Comparison of ENCODE assay signal across 13 cellular contexts in the genomic region with DNA sequence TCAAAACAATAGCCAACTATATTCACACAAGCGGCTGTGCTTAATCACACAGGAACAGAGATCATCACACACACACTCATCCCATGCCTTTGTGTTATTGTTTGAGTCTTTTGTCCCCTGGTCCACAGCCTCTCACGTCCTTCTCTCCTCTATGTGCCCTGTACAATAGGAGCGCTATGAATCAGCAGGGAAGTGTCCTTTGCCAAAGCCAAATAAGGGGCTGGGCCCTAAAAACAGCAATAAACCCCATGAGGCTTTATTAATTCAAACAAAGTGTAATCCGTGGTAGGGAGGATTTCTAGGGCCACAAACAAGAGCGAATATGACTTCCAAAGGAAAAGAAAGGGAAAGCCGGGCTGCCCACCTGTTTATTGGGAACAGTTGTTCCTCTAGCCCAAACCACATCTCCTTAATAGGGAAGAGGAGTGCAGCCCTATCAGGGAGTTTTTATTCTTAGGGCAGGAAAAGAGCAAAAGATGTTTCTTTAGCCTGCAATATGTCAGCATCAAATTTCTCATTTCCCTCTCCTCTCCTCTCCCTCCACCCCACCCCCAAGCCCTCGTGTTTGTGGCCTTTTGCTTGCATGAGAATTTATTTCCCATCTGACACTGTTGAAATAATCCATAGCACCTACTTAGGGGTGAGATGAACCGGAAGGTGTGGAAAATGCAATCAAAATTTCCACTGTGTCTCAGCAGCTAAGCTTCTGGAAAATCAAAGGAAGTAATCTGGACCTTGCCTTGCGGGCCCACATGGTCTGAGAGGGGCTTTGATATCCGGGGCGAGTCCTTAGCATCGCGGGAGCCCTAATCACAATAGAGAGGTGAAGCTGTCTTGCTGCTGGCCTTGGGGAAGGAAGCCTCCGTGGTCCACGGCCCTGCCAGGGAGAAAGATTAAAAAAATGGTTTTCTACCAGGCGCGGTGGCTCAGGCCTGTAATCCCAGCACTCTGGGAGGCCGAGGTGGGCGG. TPM values are rescaled to one million over a fixed set of nuclear protein-coding genes. Genes with fewer than 3 reads are reported as not detected.
DNase-seq lines count a peak whose midpoint lies in the region; ATAC-seq lines count a peak whose summit lies in the region.
"Had no signal": no experiment of that assay in that cellular context is flagged by ENCODE, and none has a peak within 500 bp of the region (broad histone marks: within the 10 kb centered on the region; RNA-seq: fewer than 3 reads in every experiment).

No MANE protein-coding gene starts in this region.

- H2BK120ac ChIP-seq in neuronal stem cell (ENCODE audit: low read depth, low read length) = no peak overlapping the region

- no peak overlapping the region for H4K91ac ChIP-seq in neuronal stem cell (ENCODE audit: low read depth, low read length, poor library complexity)

- H3K27ac ChIP-seq in esophagus (ENCODE audit: low read depth in 2 of 2, low read length in 1 of 2) (peak overlapping the region; percentile 17 to 75), neuronal stem cell (replicated peaks; ENCODE audit: low read length) (no peak overlapping the region)
- no peak overlapping the region for H3K27ac ChIP-seq in effector memory CD4-positive, alpha-beta T cell (ENCODE audit: insufficient read depth, low read length, poor library complexity, severe bottlenecking)

- H3K9me3 ChIP-seq in esophagus (ENCODE audit: control insufficient read depth in 2 of 2, insufficient read depth in 1 of 2, low read depth in 1 of 2, low read length in 1 of 2) (no peaks in the 10 kb centered on the region), neuronal stem cell (replicated peaks in 1 of 2; ENCODE audit: control insufficient read depth in 2 of 2, insufficient read depth in 1 of 2, low read depth in 1 of 2, low read length in 2 of 2) (no peaks in the 10 kb centered on the region)
- no peaks in the 10 kb centered on the region for H3K9me3 ChIP-seq in effector memory CD4-positive, alpha-beta T cell (ENCODE audit: control insufficient read depth, low read length)

- H3K27me3 ChIP-seq in esophagus (ENCODE audit: control insufficient read depth in 1 of 2, insufficient read depth in 2 of 2, low read length in 2 of 2) (no peaks in the 10 kb centered on the region), neuronal stem cell (ENCODE audit: control insufficient read depth in 3 of 3, insufficient read depth in 3 of 3, low read depth in 1 of 3, low read length in 3 of 3) (peaks cover 0 to 18% (median 0%) of the 10 kb centered on the region in 3 experiments)
- H3K27me3 ChIP-seq in effector memory CD4-positive, alpha-beta T cell (replicated peaks; ENCODE audit: control insufficient read depth, insufficient read depth, low read length, poor library complexity, severe bottlenecking) = no peaks in the 10 kb centered on the region

- H2BK15ac ChIP-seq in neuronal stem cell (ENCODE audit: low read length) = no peak overlapping the region

- no peak overlapping the region for H3K23ac ChIP-seq in neuronal stem cell (ENCODE audit: low read depth, low read length, poor library complexity)

- WGBS in esophagus, 2 donors = 69 to 74% methylated on average over 19 of the region's 19 CpGs
- no CpG with 5 or more reads among the region's 19 CpGs for WGBS in neuronal stem cell (ENCODE audit: extremely low coverage in 2 of 2, insufficient read length in 2 of 2, insufficient replicate concordance in 1 of 2), 2 donors

- no peak overlapping the region for H3K9ac ChIP-seq in neuronal stem cell (ENCODE audit: low read depth, low read length, poor library complexity)

- H2BK12ac ChIP-seq in neuronal stem cell (ENCODE audit: low read length) = no peak overlapping the region

- H3K79me1 ChIP-seq in neuronal stem cell (ENCODE audit: low read depth, low read length) = no peaks in the 10 kb centered on the region

- H3K36me3 ChIP-seq in esophagus (ENCODE audit: control insufficient read depth in 2 of 2, insufficient read depth in 2 of 2, low read length in 1 of 2) (no peaks in the 10 kb centered on the region), neuronal stem cell (replicated peaks in 1 of 2; ENCODE audit: control insufficient read depth in 2 of 2, insufficient read depth in 2 of 2, low read length in 2 of 2) (no peaks in the 10 kb centered on the region)
- no peaks in the 10 kb centered on the region for H3K36me3 ChIP-seq in effector memory CD4-positive, alpha-beta T cell (ENCODE audit: control insufficient read depth, insufficient read depth, low read length)

- H2AK5ac ChIP-seq in neuronal stem cell (ENCODE audit: low read depth, low read length) = no peak overlapping the region

- H4K8ac ChIP-seq in neuronal stem cell (ENCODE audit: low read depth, low read length) = no peak overlapping the region

- H2AFZ ChIP-seq in neuronal stem cell (ENCODE audit: low read length) = peak overlapping the region; percentile 4

- H3K4ac ChIP-seq in neuronal stem cell (ENCODE audit: low read length) = no peak overlapping the region

- no peak overlapping the region for H2BK5ac ChIP-seq in neuronal stem cell (ENCODE audit: low read length)

- H3K4me3 ChIP-seq in esophagus (ENCODE audit: low read depth in 1 of 2, low read length in 2 of 2) (no peak overlapping the region), neuronal stem cell (ENCODE audit: low read length in 2 of 2) (no peak overlapping the region)
- no peak overlapping the region for H3K4me3 ChIP-seq in effector memory CD4-positive, alpha-beta T cell (ENCODE audit: insufficient read depth, low read depth, low read length, poor library complexity, severe bottlenecking)

- no peak for ATAC-seq in HG02571 (IDR thresholded peaks at IDR 0.05; ENCODE audit: unreplicated experiment)
- ATAC-seq: effector memory CD8-positive, alpha-beta T cell; stimulated activated naive CD8-positive, alpha-beta T cell treated with anti-CD3 and anti-CD28 coated beads, Interleukin-15, amount 100 ng/mL, for 72 hours had no signal

- DNase-seq in Daoy (ENCODE audit: low read depth) (peak; percentile 43), NCI-H69 (lab: John Stamatoyannopoulos, UW) (peak; percentile 85), neuronal stem cell (ENCODE audit: low spot score) (peak; percentile 11), T-helper 1 cell (no peak), DMS 273 (lab: John Stamatoyannopoulos, UW; ENCODE audit: unreplicated experiment) (no peak)
- no peak for DNase-seq in effector memory CD4-positive, alpha-beta T cell
- DNase-seq: activated CD4-positive, alpha-beta T cell treated with anti-CD3 and anti-CD28 coated beads for 48 hours; activated naive CD4-positive, alpha-beta T cell treated with anti-CD3 and anti-CD28 coated beads, Interleukin-2, amount 10 ng/mL, durations not matched to agents 7 days and 5 days; effector memory CD8-positive, alpha-beta T cell; NCI-H526; stimulated activated naive CD8-positive, alpha-beta T cell treated with anti-CD3 and anti-CD28 coated beads, Interleukin-15, amount 100 ng/mL, for 72 hours had no signal

- H3K18ac ChIP-seq in neuronal stem cell (ENCODE audit: low read length) = no peak overlapping the region

- H3K4me1 ChIP-seq in esophagus (ENCODE audit: control insufficient read depth in 2 of 2, insufficient read depth in 2 of 2, low read length in 1 of 2) = peaks cover 0 to under 1% of the 10 kb centered on the region in 2 donors
- peaks cover 0 to 18% of the 10 kb centered on the region in 2 donors for H3K4me1 ChIP-seq in neuronal stem cell (ENCODE audit: control insufficient read depth in 2 of 2, insufficient read depth in 1 of 2, low read depth in 1 of 2, low read length in 2 of 2)
- H3K4me1 ChIP-seq in effector memory CD4-positive, alpha-beta T cell (ENCODE audit: control insufficient read depth, insufficient read depth, low read length, poor library complexity, severe bottlenecking) = no peaks in the 10 kb centered on the region

- no peak overlapping the region for H3K14ac ChIP-seq in neuronal stem cell (ENCODE audit: low read length)

- H3K4me2 ChIP-seq in neuronal stem cell (ENCODE audit: insufficient read depth, low read length, poor library complexity, severe bottlenecking) = no peak overlapping the region

RNA-seq across cellular contexts. Expression of a gene that starts 45.3 kb away (rescaled TPM):
- total RNA-seq in Daoy (2014; rRNA removed; shearing (Covaris generic)) = 2.3 and 5.4 TPM in 2 replicates
- polyA plus RNA-seq in esophagus = 1 to 10 TPM; 6.5 to 8.1 TPM
- 6.8 TPM for polyA plus RNA-seq in neuronal stem cell (2013, experiment 1 of 2)
- 7.0 TPM for polyA plus RNA-seq in neuronal stem cell (2013, experiment 2 of 2)

Comparison
In these comparisons a context has a peak if more than half of its experiments do, and no peak if none do; other contexts are left out.
1. DNase-seq: peak in Daoy (single experiment), NCI-H69 (single experiment) and neuronal stem cell (single experiment); none in effector memory CD4-positive, alpha-beta T cell (0 of 3), T-helper 1 cell (0 of 5) and DMS 273 (single experiment).
2. H3K27ac ChIP-seq: peak in esophagus (2 of 2); none in neuronal stem cell (single experiment) and effector memory CD4-positive, alpha-beta T cell (single experiment).